In genomic region chr5:71494202-71494601, GRCh38 we compare ENCODE assay signal across 8 cellular contexts. TPM values are rescaled to one million over a fixed set of nuclear protein-coding genes. Genes with fewer than 3 reads are reported as not detected.
A peak's percentile ranks its signal among the peaks of the same experiment; 100 is the strongest.
DNase-seq lines count a peak whose midpoint lies in the region; ATAC-seq, FAIRE-seq and TF ChIP-seq lines count a peak whose summit lies in the region.
"Not testable (repeated sequence)": the region's sequence is repeated elsewhere in the genome, so short reads cannot be mapped to it uniquely, and the experiment has no call there.

No MANE protein-coding gene starts in this region.

- not testable (repeated sequence) for H2AK5ac ChIP-seq in IMR-90 (ENCODE audit: low read depth, low read length)

- H3K27ac ChIP-seq in IMR-90 (ENCODE audit: insufficient read depth, low read length); RWPE2 (ENCODE audit: poor library complexity, severe bottlenecking); adrenal gland; HepG2 (ENCODE audit: extremely low read length, insufficient read depth, low read length): not testable (repeated sequence)
- H3K27ac ChIP-seq in upper lobe of right lung, result peak overlapping the region; percentile 7

- POLR2A ChIA-PET in IMR-90 (lab: Charles Lee; ENCODE audit: unreplicated experiment); HepG2 (lab: Yijun Ruan, JAX): not testable (repeated sequence)

- not testable (repeated sequence) for H3K56ac ChIP-seq in IMR-90 (ENCODE audit: extremely low read depth, insufficient read depth, low read length)

- not testable (repeated sequence) for H3K4ac ChIP-seq in IMR-90 (ENCODE audit: low read depth, low read length)

- not testable (repeated sequence) for DNase-seq in IMR-90; RWPE2 (ENCODE audit: low spot score); left lobe of liver (ENCODE audit: low spot score); HepG2 (ENCODE audit: low spot score); upper lobe of right lung
- DNase-seq in adrenal gland (peak; percentile 27 to 83 (median 62)), iris pigment epithelial cell (ENCODE audit: low read depth) (peak; percentile 7), renal cortical epithelial cell (ENCODE audit: low read depth) (peak; percentile 9)

- in situ Hi-C loops in IMR-90 (cut with MboI; ENCODE audit: low sequenced_read_pairs); HepG2 (cut with HindIII; ENCODE audit: extremely low pct_ligation_motif_present, low pct_unique_long_range_greater_than_20kb): not testable (repeated sequence)

- TF ChIP-seq CTCF in IMR-90 (conservative IDR thresholded peaks at IDR 0.05; ENCODE audit: low read depth, low read length); RWPE2 (IDR thresholded peaks at IDR 0.05; ENCODE audit: poor library complexity, severe bottlenecking); adrenal gland (IDR thresholded peaks at IDR 0.05); HepG2 (CRISPR knock-in tag; IDR thresholded peaks at IDR 0.05); upper lobe of right lung (IDR thresholded peaks at IDR 0.05): not testable (repeated sequence)

- dilution Hi-C loops in IMR-90 (cut with HindIII; ENCODE audit: low sequenced_read_pairs, unreplicated experiment), result not testable (repeated sequence)

- not testable (repeated sequence) for H2BK15ac ChIP-seq in IMR-90 (ENCODE audit: low read depth, low read length)

- H3K4me3 ChIP-seq in IMR-90 (ENCODE audit: insufficient read depth, low read depth, low read length); RWPE2 (ENCODE audit: severe bottlenecking); adrenal gland; HepG2 (replicated peaks in 1 of 3; ENCODE audit: insufficient read depth in 1 of 3, low read depth in 2 of 3, low read length in 3 of 3); upper lobe of right lung: not testable (repeated sequence)

- H4K8ac ChIP-seq in IMR-90 (ENCODE audit: low read depth in 2 of 2, low read length in 2 of 2), result not testable (repeated sequence)

- WGBS in IMR-90 (ENCODE audit: extremely low coverage in 2 of 2, insufficient read length in 1 of 2), 2 experiments, result no CpG with 5 or more reads among the region's 4 CpGs
- WGBS in adrenal gland, 4 donors, result 54 to 68% (median 61%) methylated on average over 4 of the region's 4 CpGs
- 89% methylated on average over 4 of the region's 4 CpGs for WGBS in HepG2 (ENCODE audit: low lambda C conversion rate)

- H4K5ac ChIP-seq in IMR-90 (ENCODE audit: low read depth, low read length), result not testable (repeated sequence)

- not testable (repeated sequence) for TF ChIP-seq POLR2A in IMR-90 (IDR thresholded peaks at IDR 0.05; ENCODE audit: low read depth, low read length); HepG2 (IDR thresholded peaks at IDR 0.05; ENCODE audit: insufficient read depth in 1 of 2, low read depth in 2 of 2, low read length in 2 of 2)
- peak in 1 of 2 donors; percentile 17 for TF ChIP-seq POLR2A in adrenal gland (IDR thresholded peaks at IDR 0.05)

- not testable (repeated sequence) for H3K9me3 ChIP-seq in IMR-90 (ENCODE audit: control insufficient read depth, insufficient read depth, low read length); RWPE2 (ENCODE audit: severe bottlenecking); adrenal gland (replicated peaks in 1 of 3); HepG2 (ENCODE audit: low read length); upper lobe of right lung

- not testable (repeated sequence) for H2BK120ac ChIP-seq in IMR-90 (ENCODE audit: low read depth, low read length)

- peaks cover 7 to 16% of the 10 kb centered on the region in 2 experiments; a peak in 3 of 4 replicates for H3K79me1 ChIP-seq in IMR-90 (ENCODE audit: low read depth in 1 of 2, low read length in 2 of 2)

- peaks cover 26% of the 10 kb centered on the region for H3K36me3 ChIP-seq in IMR-90 (ENCODE audit: control insufficient read depth, insufficient read depth, low read length)
- peaks cover 100% of the 10 kb centered on the region for H3K36me3 ChIP-seq in RWPE2 (ENCODE audit: low read depth)
- H3K36me3 ChIP-seq in adrenal gland (replicated peaks in 1 of 2), result peaks cover 0 to 71% of the 10 kb centered on the region in 2 donors
- peaks cover 16 to 66% of the 10 kb centered on the region in 2 experiments; a peak in 4 of 5 replicates for H3K36me3 ChIP-seq in HepG2 (replicated peaks in 1 of 2; ENCODE audit: control insufficient read depth in 1 of 2, insufficient read depth in 2 of 2, low read length in 2 of 2)
- H3K36me3 ChIP-seq in upper lobe of right lung, result peaks cover 97% of the 10 kb centered on the region

- not testable (repeated sequence) for H4K91ac ChIP-seq in IMR-90 (ENCODE audit: insufficient read depth, low read depth, low read length)

- H3K9ac ChIP-seq in IMR-90 (ENCODE audit: low read depth, low read length); HepG2 (ENCODE audit: insufficient read depth, low read depth, low read length): not testable (repeated sequence)

- not testable (repeated sequence) for H2BK5ac ChIP-seq in IMR-90 (ENCODE audit: low read depth, low read length, poor library complexity, severe bottlenecking)

- H4K20me1 ChIP-seq in IMR-90 (ENCODE audit: insufficient read depth, low read length); HepG2 (ENCODE audit: insufficient read depth, low read length): not testable (repeated sequence)

- H3K79me2 ChIP-seq in HepG2 (ENCODE audit: insufficient read depth, low read length), result not testable (repeated sequence)

- not testable (repeated sequence) for TF ChIP-seq EP300 in HepG2 (IDR thresholded peaks at IDR 0.05; ENCODE audit: low read depth in 2 of 2, low read length in 2 of 2); HepG2 (CRISPR knock-in tag; IDR thresholded peaks at IDR 0.05; ENCODE audit: borderline replicate concordance)

- H2AK9ac ChIP-seq in IMR-90 (replicated peaks; ENCODE audit: low read depth, low read length, poor library complexity), result not testable (repeated sequence)

- ATAC-seq in IMR-90 (ENCODE audit: low read depth) (peak; percentile 37; the same call in 1 of the 2 replicates), RWPE2 (ENCODE audit: low read depth) (peak; percentile 59), left lobe of liver (peak; percentile 23), HepG2 (peak; percentile 53), upper lobe of right lung (peak; percentile 79)

- H2AFZ ChIP-seq in IMR-90 (replicated peaks; ENCODE audit: low read length, poor library complexity); HepG2 (ENCODE audit: low read length): not testable (repeated sequence)

- H3K4me1 ChIP-seq in IMR-90 (ENCODE audit: control insufficient read depth, insufficient read depth, low read length); RWPE2 (ENCODE audit: insufficient read depth, poor library complexity, severe bottlenecking); HepG2 (ENCODE audit: insufficient read depth, low read length); upper lobe of right lung: not testable (repeated sequence)
- H3K4me1 ChIP-seq in adrenal gland (replicated peaks in 1 of 2), result peaks cover 12 to 15% of the 10 kb centered on the region in 2 donors

- H3K4me2 ChIP-seq in IMR-90 (ENCODE audit: low read depth, low read length); HepG2 (ENCODE audit: low read depth, low read length): not testable (repeated sequence)

- FAIRE-seq in HepG2 (lab: Jason Lieb, UNC), result not testable (repeated sequence)

- not testable (repeated sequence) for H3K23ac ChIP-seq in IMR-90 (ENCODE audit: low read depth, low read length)

- not testable (repeated sequence) for H3K14ac ChIP-seq in IMR-90 (replicated peaks; ENCODE audit: low read depth, low read length)

- H3K18ac ChIP-seq in IMR-90 (ENCODE audit: low read depth, low read length), result not testable (repeated sequence)

- intact Hi-C loops in IMR-90 (cut with micrococcal nuclease); HepG2 (cut with micrococcal nuclease; ENCODE audit: unreplicated experiment); upper lobe of right lung (cut with DNase I): not testable (repeated sequence)
- intact Hi-C loops in adrenal gland (cut with DNase I), result loop anchor here in 1 of 2 donors (10.0 kb wide), 1 partner anchor 51 kb away; no protein-coding TSS in a partner anchor

- TF ChIP-seq RAD21 in IMR-90 (IDR thresholded peaks at IDR 0.05; ENCODE audit: low read length); HepG2 (CRISPR knock-in tag; IDR thresholded peaks at IDR 0.05): not testable (repeated sequence)

- not testable (repeated sequence) for BruUV-seq in IMR-90 (replicated peaks; lab: Mats Ljungman, UMichigan); HepG2 (replicated peaks; lab: Mats Ljungman, UMichigan)

- H3K9me1 ChIP-seq in IMR-90 (ENCODE audit: insufficient read depth, low read length), result not testable (repeated sequence)

- not testable (repeated sequence) for H3K27me3 ChIP-seq in IMR-90 (ENCODE audit: control insufficient read depth, insufficient read depth, low read length); RWPE2 (ENCODE audit: insufficient read depth, poor library complexity, severe bottlenecking); adrenal gland; HepG2 (ENCODE audit: control insufficient read depth in 1 of 2, insufficient read depth in 2 of 2, low read length in 2 of 2); upper lobe of right lung

- CTCF ChIA-PET in IMR-90 (lab: Yijun Ruan, JAX), result interaction anchor here (0.6 kb wide), 1 partner anchor 30 kb away, joined by 5 read pairs; no protein-coding TSS in a partner anchor
- CTCF ChIA-PET in HepG2 (lab: Yijun Ruan, JAX; ENCODE audit: low intra/inter-chr PET ratio, low total read pairs), result not testable (repeated sequence)

- not testable (repeated sequence) for H2BK20ac ChIP-seq in IMR-90 (ENCODE audit: low read depth, low read length)

RNA-seq across cellular contexts. Expression of gene BDP1, which starts 38.8 kb away (rescaled TPM):
- total RNA-seq in IMR-90 (2012; rRNA removed), result 14.0 and 23.1 TPM in 2 replicates
- 4.5 and 5.8 TPM in 2 replicates for polyA plus RNA-seq in IMR-90 (2012; rRNA removed)
- polyA plus RNA-seq in IMR-90 (2012; cell fraction: cytosol; rRNA removed), result 0.78 and 0.97 TPM in 2 replicates
- polyA plus RNA-seq in IMR-90 (2012; cell fraction: nucleus; rRNA removed; ENCODE audit: low replicate concordance), result 2.3 and 8.9 TPM in 2 replicates
- total RNA-seq in adrenal gland, result 10 to 100 TPM in 7 of 8 donors, 1 to 10 TPM in 1; 8.7 to 30.3 (median 19.8) TPM
- 10 to 100 TPM in 2 of 3 donors, 1 to 10 TPM in 1; 6.1 to 17.4 (median 15.2) TPM for polyA plus RNA-seq in adrenal gland
- total RNA-seq in left lobe of liver, result 8.2 TPM
- total RNA-seq in HepG2 (2016; rRNA removed; fragmentation: Illumina TruSeq; extraction: Trizol), result 22.4 and 30.5 TPM in 2 replicates
- 4.5 and 5.1 TPM in 2 replicates for total RNA-seq in HepG2 (2016; cell fraction: cytosol; rRNA removed; fragmentation: Illumina TruSeq; extraction: Trizol; ENCODE audit: low read depth)
- total RNA-seq in HepG2 (2016; cell fraction: insoluble cytoplasmic fraction; rRNA removed; fragmentation: Illumina TruSeq; extraction: Trizol), result 21.4 and 29.0 TPM in 2 replicates
- total RNA-seq in HepG2 (2016; cell fraction: membrane; rRNA removed; fragmentation: Illumina TruSeq; extraction: Trizol), result 7.2 and 8.7 TPM in 2 replicates
- total RNA-seq in HepG2 (2016; cell fraction: nucleus; rRNA removed; fragmentation: Illumina TruSeq; extraction: Trizol), result 38.9 and 39.1 TPM in 2 replicates
- polyA plus RNA-seq in HepG2 (2011; rRNA removed), result 8.6 and 10.2 TPM in 2 replicates
- 3.0 and 5.4 TPM in 2 replicates for polyA plus RNA-seq in HepG2 (2011; cell fraction: cytosol; rRNA removed)
- polyA plus RNA-seq in HepG2 (2011; cell fraction: nucleus; rRNA removed), result 9.1 and 9.7 TPM in 2 replicates
- 9.9 and 11.2 TPM in 2 replicates for polyA plus RNA-seq in HepG2 (2012)
- 0.54 and 0.57 TPM in 2 replicates for polyA plus RNA-seq in HepG2 (2016; cell fraction: cytosol; fragmentation: Illumina TruSeq; extraction: Trizol; ENCODE audit: low read depth)
- polyA plus RNA-seq in HepG2 (2016; cell fraction: insoluble cytoplasmic fraction; fragmentation: Illumina TruSeq; extraction: Trizol; ENCODE audit: low read depth), result 15.8 and 16.9 TPM in 2 replicates
- polyA plus RNA-seq in HepG2 (2016; cell fraction: membrane; fragmentation: Illumina TruSeq; extraction: Trizol; ENCODE audit: low read depth), result 1.6 and 1.8 TPM in 2 replicates
- polyA plus RNA-seq in HepG2 (2016; cell fraction: nucleus; fragmentation: Illumina TruSeq; extraction: Trizol; ENCODE audit: insufficient read depth, low read depth), result 32.7 and 34.2 TPM in 2 replicates
- 9.6 and 16.3 TPM in 2 replicates for polyA minus RNA-seq in HepG2 (2011; rRNA and poly(A)+ RNA removed; ENCODE audit: low replicate concordance)
- 10.8 and 13.7 TPM in 2 replicates for polyA minus RNA-seq in HepG2 (2011; cell fraction: cytosol; rRNA and poly(A)+ RNA removed)
- polyA minus RNA-seq in HepG2 (2011; cell fraction: nucleus; rRNA and poly(A)+ RNA removed), result 38.8 and 42.8 TPM in 2 replicates
- total RNA-seq in renal cortical epithelial cell, result 19.6 and 33.6 TPM in 2 replicates
- 28.2 TPM for total RNA-seq in upper lobe of right lung

Comparison
In these comparisons a context has a peak if more than half of its experiments do, and no peak if none do; other contexts are left out.
1. ATAC-seq: peak in every context shown above with its lines; median percentile 79 in upper lobe of right lung; 59 in RWPE2; 53 in HepG2; 37 in IMR-90; 23 in left lobe of liver.